1 cellular context compared by ENCODE assay signal in the genomic region with DNA sequence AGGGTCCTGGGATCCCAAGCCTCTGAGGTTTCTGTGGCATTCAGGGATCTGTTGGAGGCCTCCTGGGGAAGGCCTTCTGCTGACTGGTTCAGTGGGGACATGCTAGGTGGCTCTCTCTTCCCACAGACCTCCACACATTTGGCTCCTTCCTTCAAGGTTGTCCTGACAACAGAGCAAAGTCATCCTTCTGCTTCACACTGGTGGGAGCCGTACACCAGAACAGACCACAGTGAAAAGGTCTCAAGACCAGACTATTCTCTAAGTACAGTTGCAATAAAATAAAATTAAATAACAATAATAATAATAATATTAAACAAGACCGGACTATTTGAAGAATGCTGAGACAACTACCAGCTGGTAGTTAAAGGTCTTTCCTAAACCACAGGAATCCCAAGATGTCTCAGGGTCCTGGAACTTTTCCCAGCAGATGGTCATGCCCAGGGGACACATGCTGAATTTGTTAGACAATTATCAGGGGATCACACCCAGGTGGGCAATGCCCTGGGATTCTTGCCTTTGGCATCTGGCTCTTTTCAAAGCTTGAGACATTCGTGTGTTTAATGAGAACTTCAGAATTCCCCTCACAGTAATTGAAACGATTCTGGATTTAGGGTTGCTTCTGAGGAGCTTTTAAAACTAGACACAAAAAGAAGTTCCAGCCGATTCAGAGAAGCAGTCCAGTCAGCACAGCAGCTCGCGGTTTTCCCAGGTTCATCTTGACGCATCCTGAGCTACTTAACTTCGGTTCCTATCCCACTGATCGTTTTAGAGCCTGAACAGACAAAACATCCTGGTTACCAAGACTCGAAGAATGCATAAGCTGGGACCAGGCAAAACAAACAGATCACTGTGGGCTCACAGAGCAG.
TF ChIP-seq lines count a peak whose summit lies in the region.

No MANE protein-coding gene starts in this region.

TF ChIP-seq in IMR-90, 13 proteins besides CTCF, POLR2A, EP300 and RAD21:
- TF ChIP-seq, protein P1, sequence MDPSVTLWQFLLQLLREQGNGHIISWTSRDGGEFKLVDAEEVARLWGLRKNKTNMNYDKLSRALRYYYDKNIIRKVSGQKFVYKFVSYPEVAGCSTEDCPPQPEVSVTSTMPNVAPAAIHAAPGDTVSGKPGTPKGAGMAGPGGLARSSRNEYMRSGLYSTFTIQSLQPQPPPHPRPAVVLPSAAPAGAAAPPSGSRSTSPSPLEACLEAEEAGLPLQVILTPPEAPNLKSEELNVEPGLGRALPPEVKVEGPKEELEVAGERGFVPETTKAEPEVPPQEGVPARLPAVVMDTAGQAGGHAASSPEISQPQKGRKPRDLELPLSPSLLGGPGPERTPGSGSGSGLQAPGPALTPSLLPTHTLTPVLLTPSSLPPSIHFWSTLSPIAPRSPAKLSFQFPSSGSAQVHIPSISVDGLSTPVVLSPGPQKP (IDR thresholded peaks at IDR 0.05; ENCODE audit: borderline replicate concordance, low read depth, low read length): no peak
- TF ChIP-seq SMC3 (IDR thresholded peaks at IDR 0.05; ENCODE audit: low read depth, low read length) (0 out of 2 replicates have a peak, but pooled peaks have one; percentile 22), MXI1 (IDR thresholded peaks at IDR 0.05; ENCODE audit: borderline replicate concordance, low read depth, low read length) (no peak), FOS (IDR thresholded peaks at IDR 0.05; ENCODE audit: low read depth, low read length) (no peak; the same call in 1 of the 2 replicates), MAZ (IDR thresholded peaks at IDR 0.05; ENCODE audit: borderline replicate concordance, low read depth, low read length) (no peak), RCOR1 (IDR thresholded peaks at IDR 0.05; ENCODE audit: insufficient replicate concordance, low read length) (peak; percentile 35), CHD1 (IDR thresholded peaks at IDR 0.05; ENCODE audit: low read depth, low read length) (no peak), BHLHE40 (IDR thresholded peaks at IDR 0.05; ENCODE audit: low read depth, low read length) (no peak), NFE2L2 (IDR thresholded peaks at IDR 0.05; ENCODE audit: low read depth, low read length) (no peak), CEBPB (IDR thresholded peaks at IDR 0.05; ENCODE audit: low read depth, low read length) (no peak), RFX5 (IDR thresholded peaks at IDR 0.05; ENCODE audit: low read depth, low read length) (no peak), MAFK (IDR thresholded peaks at IDR 0.05; ENCODE audit: low read depth, low read length) (peak; percentile 67)
- TF ChIP-seq, protein P2, sequence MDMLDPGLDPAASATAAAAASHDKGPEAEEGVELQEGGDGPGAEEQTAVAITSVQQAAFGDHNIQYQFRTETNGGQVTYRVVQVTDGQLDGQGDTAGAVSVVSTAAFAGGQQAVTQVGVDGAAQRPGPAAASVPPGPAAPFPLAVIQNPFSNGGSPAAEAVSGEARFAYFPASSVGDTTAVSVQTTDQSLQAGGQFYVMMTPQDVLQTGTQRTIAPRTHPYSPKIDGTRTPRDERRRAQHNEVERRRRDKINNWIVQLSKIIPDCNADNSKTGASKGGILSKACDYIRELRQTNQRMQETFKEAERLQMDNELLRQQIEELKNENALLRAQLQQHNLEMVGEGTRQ (IDR thresholded peaks at IDR 0.05; ENCODE audit: low read depth, low read length): no peak
